ENCODE assay signal across 8 cellular contexts in genomic region chr1:28248273-28249012, GRCh38.
DNase-seq lines count a peak whose midpoint lies in the region; ATAC-seq lines count a peak whose summit lies in the region.

No MANE protein-coding gene starts in this region.

- DNase-seq in DMS153 (lab: John Stamatoyannopoulos, UW) (peak; percentile 57), HUDEP-2 (lab: John Stamatoyannopoulos, UW; ENCODE audit: unreplicated experiment in 76 of 76) (peak in 70 of 76 experiments; percentile 15 to 92 (median 65)), NT2/D1 (ENCODE audit: low read depth, low spot score) (no peak), epidermal melanocyte (ENCODE audit: insufficient read length, low spot score) (peak; percentile 49), middle frontal gyrus (ENCODE audit: extremely low spot score, low spot score) (peak; percentile 27)
- DNase-seq in activated CD8-positive, alpha-beta memory T cell treated with anti-CD3 and anti-CD28 coated beads, Interleukin-2, amount 50 U/mL, for 4 hours: peak; percentile 80
- DNase-seq in stimulated activated CD8-positive, alpha-beta memory T cell treated with anti-CD3 and anti-CD28 coated beads, Interleukin-15, amount 100 ng/mL, for 48 hours (ENCODE audit: low read depth in 2 of 2): peak; percentile 58 to 64

- no peak for ATAC-seq in GM19452 (IDR thresholded peaks at IDR 0.05; ENCODE audit: unreplicated experiment)

- H3K4me1 ChIP-seq in NT2/D1 (ENCODE audit: insufficient read depth, insufficient read length): peaks cover 17% of the 10 kb centered on the region

- H3K9ac ChIP-seq in NT2/D1 (ENCODE audit: insufficient read length, low read depth): peak overlapping the region; percentile 21

- peaks cover 3% of the 10 kb centered on the region for H3K36me3 ChIP-seq in NT2/D1 (ENCODE audit: insufficient read depth, insufficient read length, low read length)

- no peaks in the 10 kb centered on the region for H3K27me3 ChIP-seq in NT2/D1 (ENCODE audit: insufficient read depth, insufficient read length)

- H3K9me3 ChIP-seq in NT2/D1 (ENCODE audit: insufficient read depth, low read length): no peaks in the 10 kb centered on the region

- H3K4me3 ChIP-seq in NT2/D1 (ENCODE audit: insufficient read length, low read depth): no peak overlapping the region
